2 cellular contexts compared by ENCODE assay signal in genomic region chr2:61759718-61760117, GRCh38.
A peak's percentile ranks its signal among the peaks of the same experiment; 100 is the strongest.
TF ChIP-seq lines count a peak whose summit lies in the region.

No MANE protein-coding gene starts in this region.

TF ChIP-seq in IMR-90, 13 proteins besides CTCF, POLR2A, EP300 and RAD21:
- TF ChIP-seq CEBPB (IDR thresholded peaks at IDR 0.05; ENCODE audit: low read depth, low read length) (peak; percentile 24; the same call in 1 of the 2 replicates), SMC3 (IDR thresholded peaks at IDR 0.05; ENCODE audit: low read depth, low read length) (no peak), RCOR1 (IDR thresholded peaks at IDR 0.05; ENCODE audit: insufficient replicate concordance, low read length) (no peak), FOS (IDR thresholded peaks at IDR 0.05; ENCODE audit: low read depth, low read length) (peak; percentile 90)
TF ChIP-seq in IMR-90: peak in this region for 2.

TF ChIP-seq in K562, 482 proteins besides CTCF, POLR2A, EP300 and RAD21:
- TF ChIP-seq FOSL1 (tag; conservative IDR thresholded peaks at IDR 0.05): peak; percentile 70; the same call in 1 of the 2 replicates
- 0 out of 2 replicates have a peak, but pooled peaks have one; percentile 37 for TF ChIP-seq JUN (IDR thresholded peaks at IDR 0.05; ENCODE audit: borderline replicate concordance, low read depth, low read length)
- no peak for TF ChIP-seq JUN (CRISPR knock-in tag; IDR thresholded peaks at IDR 0.05; ENCODE audit: borderline replicate concordance)
- TF ChIP-seq BMI1 (IDR thresholded peaks at IDR 0.05; ENCODE audit: low read length): no peak
- TF ChIP-seq ATF3 (IDR thresholded peaks at IDR 0.05): peak; percentile 78
- TF ChIP-seq ATF3 (CRISPR knock-in tag; conservative IDR thresholded peaks at IDR 0.05): no peak
- peak; percentile 45; the same call in 1 of the 2 replicates for TF ChIP-seq JUND (IDR thresholded peaks at IDR 0.05; ENCODE audit: borderline replicate concordance, low read depth, low read length)
- TF ChIP-seq JUND (tag; IDR thresholded peaks at IDR 0.05; ENCODE audit: borderline replicate concordance, low read depth, low read length): no peak
- TF ChIP-seq FOXJ2 (tag; IDR thresholded peaks at IDR 0.05): no peak
